10 cellular contexts compared by ENCODE assay signal in the genomic region with DNA sequence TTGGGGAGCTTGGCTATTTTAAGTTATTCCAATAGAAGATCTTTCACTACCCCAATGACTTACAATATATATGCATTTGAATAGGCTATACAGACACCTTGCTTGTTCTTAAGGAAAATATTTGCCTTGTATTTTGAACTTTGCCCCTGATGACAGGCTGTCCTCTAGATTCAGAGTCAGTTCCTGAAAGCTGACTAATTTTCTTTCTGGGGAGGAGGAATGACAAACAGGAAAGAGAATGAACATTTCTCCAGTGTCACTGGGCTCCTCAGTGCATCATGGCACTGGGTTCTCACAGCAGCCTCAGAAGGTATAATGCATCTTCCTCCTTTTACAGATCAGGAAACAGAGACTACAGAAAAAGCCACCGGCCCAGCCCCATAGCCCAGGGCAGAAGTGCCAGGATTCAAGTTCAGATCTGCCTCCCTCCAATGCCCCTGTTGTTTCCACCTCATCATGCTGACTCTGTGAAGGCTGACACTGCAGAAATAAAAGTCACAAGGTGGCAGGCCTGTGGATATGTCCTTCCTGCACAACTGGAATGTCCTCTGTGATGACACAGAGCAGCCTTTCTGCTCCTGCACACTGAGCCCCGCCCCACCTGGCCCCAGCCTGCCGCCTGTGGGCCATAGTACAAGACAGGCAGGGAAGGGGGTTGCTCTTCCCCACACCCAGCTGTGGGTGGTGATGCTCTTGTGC. TPM values are rescaled to one million over a fixed set of nuclear protein-coding genes. Genes with fewer than 3 reads are reported as not detected.
DNase-seq lines count a peak whose midpoint lies in the region; ATAC-seq and TF ChIP-seq lines count a peak whose summit lies in the region.
"Had no signal": no experiment of that assay in that cellular context is flagged by ENCODE, and none has a peak within 500 bp of the region (broad histone marks: within the 10 kb centered on the region; RNA-seq: fewer than 3 reads in every experiment).

No MANE protein-coding gene starts in this region.

- H3K27ac ChIP-seq in GM23248, result no peak overlapping the region
- H3K27ac ChIP-seq in foreskin keratinocyte, result no peak overlapping the region
- H3K27ac ChIP-seq in skin epidermis, result peak overlapping the region in 15 of 21 experiments; percentile 11 to 75 (median 53)

- no peak for TF ChIP-seq CTCF in foreskin keratinocyte (conservative IDR thresholded peaks at IDR 0.05)

- H3K9me3 ChIP-seq in GM23248 (ENCODE audit: low read depth), result no peaks in the 10 kb centered on the region

- 92 to 93% methylated on average over 3 of the region's 3 CpGs for WGBS in GM23248 (ENCODE audit: low coverage in 1 of 2, low lambda C conversion rate in 2 of 2, missing lambda C conversion rate in 2 of 2), 2 experiments

- H3K4me3 ChIP-seq in GM23248, result no peak overlapping the region
- no peak overlapping the region for H3K4me3 ChIP-seq in skin epidermis

- no peak overlapping the region for H3K4me2 ChIP-seq in GM23248 (ENCODE audit: unreplicated experiment)

- H3K4me1 ChIP-seq in GM23248 (ENCODE audit: insufficient read depth), result no peaks in the 10 kb centered on the region
- peaks cover 3% of the 10 kb centered on the region for H3K4me1 ChIP-seq in foreskin keratinocyte

- H3K79me2 ChIP-seq in GM23248 (ENCODE audit: insufficient read depth), result no peaks in the 10 kb centered on the region

- ATAC-seq in foreskin keratinocyte (peak; percentile 50), HG02588 (IDR thresholded peaks at IDR 0.05; ENCODE audit: unreplicated experiment) (no peak)

- H3F3A ChIP-seq in GM23248 (ENCODE audit: insufficient read depth), result no peaks in the 10 kb centered on the region

- TF ChIP-seq POLR2A in erythroblast (IDR thresholded peaks at IDR 0.05; ENCODE audit: low read length), result no peak

- H3K27me3 ChIP-seq in GM23248 (replicated peaks; ENCODE audit: insufficient read depth), result peaks cover 3% of the 10 kb centered on the region
- H3K27me3 ChIP-seq in foreskin keratinocyte, result no peaks in the 10 kb centered on the region

- no peak overlapping the region for H2AFZ ChIP-seq in GM23248

- H3K9me2 ChIP-seq in GM23248 (ENCODE audit: insufficient read depth), result no peaks in the 10 kb centered on the region

- H4K20me1 ChIP-seq in GM23248 (ENCODE audit: insufficient read depth), result no peaks in the 10 kb centered on the region

- DNase-seq in GM23248 (peak; percentile 60), RPMI8226 (peak; percentile 77), foreskin keratinocyte (peak; percentile 22 to 49), erythroblast (lab: John Stamatoyannopoulos, UW) (no peak)
- no peak for DNase-seq in activated T-cell treated with anti-CD3 and anti-CD28 coated beads, Interleukin-2, amount 50 U/mL, for 48 hours
- DNase-seq: NCI-H510A treated with DMSO at 0.1 percent for 48 hours, T-helper 2 cell had no signal

- H3K36me3 ChIP-seq in GM23248 (ENCODE audit: low read depth), result no peaks in the 10 kb centered on the region

- H3K9ac ChIP-seq in GM23248, result no peak overlapping the region

- in situ Hi-C loops in GM23248 (cut with MboI), result no loop called here

RNA-seq across cellular contexts. Expression of a gene that starts 6.6 kb away (rescaled TPM):
- total RNA-seq in GM23248 (2014; rRNA removed; shearing (Covaris generic)), result not detected in 2 replicates
- polyA plus RNA-seq in GM23248 (2016; fragmentation: Nextera tagmentation; extraction: Ambion mirVana) (not detected in 2 replicates), foreskin keratinocyte (3.2 and 4.3 TPM in 2 replicates)
- 4.6 and 5.9 TPM in 2 replicates for total RNA-seq in foreskin keratinocyte
- total RNA-seq: dermis microvascular lymphatic vessel endothelial cell had no signal

RNA-seq across cellular contexts. Expression of a gene that starts 30.2 kb away (rescaled TPM):
- total RNA-seq in GM23248 (2014; rRNA removed; shearing (Covaris generic)), result 3.0 and 5.0 TPM in 2 replicates
- polyA plus RNA-seq in GM23248 (2016; fragmentation: Nextera tagmentation; extraction: Ambion mirVana) (4.1 and 5.2 TPM in 2 replicates), foreskin keratinocyte (4.0 and 4.4 TPM in 2 replicates)
- 5.9 and 6.2 TPM in 2 replicates for total RNA-seq in foreskin keratinocyte

Comparison
In these comparisons a context has a peak if more than half of its experiments do, and no peak if none do; other contexts are left out.
1. DNase-seq: peak in GM23248 (single experiment), RPMI8226 (single experiment) and foreskin keratinocyte (2 of 2); none in erythroblast (0 of 2) and activated T-cell treated with anti-CD3 and anti-CD28 coated beads, Interleukin-2, amount 50 U/mL, for 48 hours (0 of 2).
2. H3K27ac ChIP-seq: peak in skin epidermis (15 of 21); none in GM23248 (single experiment) and foreskin keratinocyte (single experiment).